2 cellular contexts compared by ENCODE assay signal in genomic region chr4:137474711-137475301, GRCh38.
TF ChIP-seq lines count a peak whose summit lies in the region.

No MANE protein-coding gene starts in this region.

TF ChIP-seq in liver, 16 proteins besides CTCF, POLR2A, EP300 and RAD21:
- TF ChIP-seq TAF1 (conservative IDR thresholded peaks at IDR 0.05) (no peak), FOXA2 (IDR thresholded peaks at IDR 0.05) (no peak), YY1 (IDR thresholded peaks at IDR 0.05) (no peak), ATF3 (IDR thresholded peaks at IDR 0.05) (no peak), REST (IDR thresholded peaks at IDR 0.05) (no peak), JUND (IDR thresholded peaks at IDR 0.05) (no peak), FOXA1 (IDR thresholded peaks at IDR 0.05) (no peak), RXRA (IDR thresholded peaks at IDR 0.05) (peak; percentile 27), NR2F2 (IDR thresholded peaks at IDR 0.05) (peak; percentile 82)
- TF ChIP-seq, protein P1, sequence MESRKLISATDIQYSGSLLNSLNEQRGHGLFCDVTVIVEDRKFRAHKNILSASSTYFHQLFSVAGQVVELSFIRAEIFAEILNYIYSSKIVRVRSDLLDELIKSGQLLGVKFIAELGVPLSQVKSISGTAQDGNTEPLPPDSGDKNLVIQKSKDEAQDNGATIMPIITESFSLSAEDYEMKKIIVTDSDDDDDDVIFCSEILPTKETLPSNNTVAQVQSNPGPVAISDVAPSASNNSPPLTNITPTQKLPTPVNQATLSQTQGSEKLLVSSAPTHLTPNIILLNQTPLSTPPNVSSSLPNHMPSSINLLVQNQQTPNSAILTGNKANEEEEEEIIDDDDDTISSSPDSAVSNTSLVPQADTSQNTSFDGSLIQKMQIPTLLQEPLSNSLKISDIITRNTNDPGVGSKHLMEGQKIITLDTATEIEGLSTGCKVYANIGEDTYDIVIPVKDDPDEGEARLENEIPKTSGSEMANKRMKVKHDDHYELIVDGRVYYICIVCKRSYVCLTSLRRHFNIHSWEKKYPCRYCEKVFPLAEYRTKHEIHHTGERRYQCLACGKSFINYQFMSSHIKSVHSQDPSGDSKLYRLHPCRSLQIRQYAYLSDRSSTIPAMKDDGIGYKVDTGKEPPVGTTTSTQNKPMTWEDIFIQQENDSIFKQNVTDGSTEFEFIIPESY (IDR thresholded peaks at IDR 0.05), result no peak
TF ChIP-seq in liver: peak in this region for 2.

TF ChIP-seq in HepG2, 621 proteins besides CTCF, POLR2A, EP300 and RAD21:
- TF ChIP-seq, protein P2, sequence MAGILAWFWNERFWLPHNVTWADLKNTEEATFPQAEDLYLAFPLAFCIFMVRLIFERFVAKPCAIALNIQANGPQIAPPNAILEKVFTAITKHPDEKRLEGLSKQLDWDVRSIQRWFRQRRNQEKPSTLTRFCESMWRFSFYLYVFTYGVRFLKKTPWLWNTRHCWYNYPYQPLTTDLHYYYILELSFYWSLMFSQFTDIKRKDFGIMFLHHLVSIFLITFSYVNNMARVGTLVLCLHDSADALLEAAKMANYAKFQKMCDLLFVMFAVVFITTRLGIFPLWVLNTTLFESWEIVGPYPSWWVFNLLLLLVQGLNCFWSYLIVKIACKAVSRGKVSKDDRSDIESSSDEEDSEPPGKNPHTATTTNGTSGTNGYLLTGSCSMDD (CRISPR knock-in tag; IDR thresholded peaks at IDR 0.05), result no peak
- TF ChIP-seq FOXA1 (IDR thresholded peaks at IDR 0.05) (no peak), FOXA1 (CRISPR knock-in tag; IDR thresholded peaks at IDR 0.05) (no peak), TOPORS (CRISPR knock-in tag; IDR thresholded peaks at IDR 0.05) (no peak), KIAA2018 (CRISPR knock-in tag; IDR thresholded peaks at IDR 0.05; ENCODE audit: borderline replicate concordance) (no peak), REPIN1 (CRISPR knock-in tag; IDR thresholded peaks at IDR 0.05; ENCODE audit: borderline replicate concordance, low read depth) (no peak), RNF2 (conservative IDR thresholded peaks at IDR 0.05; ENCODE audit: low read depth) (no peak), RBFOX2 (IDR thresholded peaks at IDR 0.05; ENCODE audit: low read depth, low read length) (no peak), PHB2 (IDR thresholded peaks at IDR 0.05; ENCODE audit: partially characterized antibody) (no peak), ZNF337 (CRISPR knock-in tag; IDR thresholded peaks at IDR 0.05; ENCODE audit: borderline replicate concordance, low read depth) (no peak)
